ENCODE assay signal across 19 cellular contexts in genomic region chr20:19453369-19453768, GRCh38.
"Had no signal": no experiment of that assay in that cellular context is flagged by ENCODE, and none has a peak within 500 bp of the region (broad histone marks: within the 10 kb centered on the region; RNA-seq: fewer than 3 reads in every experiment).

No MANE protein-coding gene starts in this region.

- H3K4me3 Mint-ChIP-seq: activated naive CD8-positive, alpha-beta T cell treated with anti-CD3 and anti-CD28 coated beads, Interleukin-2, amount 50 U/mL, for 24 hours; activated T-cell treated with anti-CD3 and anti-CD28 coated beads, Interleukin-2, amount 50 U/mL, for 24 hours; dendritic cell treated with granulocyte-macrophage colony-stimulating factor and Interleukin-4, amounts not matched to agents 40 ng/mL and 50 ng/mL, for 4 days; stimulated activated naive CD8-positive, alpha-beta T cell treated with anti-CD3 and anti-CD28 coated beads, Interleukin-15, Interleukin-2, amounts not matched to agents 100 ng/mL and 50 ng/mL, for 24 hours had no signal

- ATAC-seq: activated naive CD8-positive, alpha-beta T cell treated with anti-CD3 and anti-CD28 coated beads, Interleukin-2, amount 50 U/mL, for 24 hours; body of pancreas had no signal

- H3K4me1 ChIP-seq: body of pancreas, left lung had no signal

- H3K4me3 ChIP-seq: body of pancreas, left lung, tibial artery had no signal

- H3K36me3 ChIP-seq: left lung, tibial artery had no signal

- H3K27me3 Mint-ChIP-seq: activated naive CD8-positive, alpha-beta T cell treated with anti-CD3 and anti-CD28 coated beads, Interleukin-2, amount 50 U/mL, for 24 hours; activated T-cell treated with anti-CD3 and anti-CD28 coated beads, Interleukin-2, amount 50 U/mL, for 24 hours; dendritic cell treated with granulocyte-macrophage colony-stimulating factor and Interleukin-4, amounts not matched to agents 40 ng/mL and 50 ng/mL, for 4 days; stimulated activated naive CD8-positive, alpha-beta T cell treated with anti-CD3 and anti-CD28 coated beads, Interleukin-15, Interleukin-2, amounts not matched to agents 100 ng/mL and 50 ng/mL, for 24 hours had no signal

- DNase-seq: activated CD8-positive, alpha-beta memory T cell treated with anti-CD3 and anti-CD28 coated beads, Interleukin-2, amount 50 U/mL, for 4 hours; activated naive CD4-positive, alpha-beta T cell treated with Interleukin-2 at 50 U/mL for 16 hours; activated naive CD8-positive, alpha-beta T cell treated with anti-CD3 and anti-CD28 coated beads, Interleukin-2, amount 50 U/mL, for 24 hours; activated T-cell treated with anti-CD3 and anti-CD28 coated beads, Interleukin-2, amount 50 U/mL, for 24 hours; anterior cingulate cortex; body of pancreas; effector CD4-positive, alpha-beta T cell; erythroblast; foreskin fibroblast; left lung; retina; stimulated activated CD4-positive, alpha-beta T cell treated with anti-CD3 and anti-CD28 coated beads, Interleukin-1b, Interleukin-23, amount 100 ng/mL, for 48 hours; substantia nigra; T-helper 1 cell; T-helper 9 cell; tibial artery had no signal

- H3K27ac Mint-ChIP-seq: activated naive CD8-positive, alpha-beta T cell treated with anti-CD3 and anti-CD28 coated beads, Interleukin-2, amount 50 U/mL, for 24 hours; activated T-cell treated with anti-CD3 and anti-CD28 coated beads, Interleukin-2, amount 50 U/mL, for 24 hours; activated T-helper 2 cell treated with anti-CD3 and anti-CD28 coated beads, Interferon-gamma antibody, Interleukin-2, Interleukin-4, amounts not matched to agents 10 μg/mL and 5 μg/mL and 100 μg/mL, durations not matched to agents 14 hours and 24 hours and 36 hours; dendritic cell treated with granulocyte-macrophage colony-stimulating factor and Interleukin-4, amounts not matched to agents 40 ng/mL and 50 ng/mL, for 4 days; stimulated activated naive CD8-positive, alpha-beta T cell treated with anti-CD3 and anti-CD28 coated beads, Interleukin-15, Interleukin-2, amounts not matched to agents 100 ng/mL and 50 ng/mL, for 24 hours had no signal

- H3K9me3 ChIP-seq: body of pancreas, left lung, tibial artery had no signal

- H3K9me3 Mint-ChIP-seq: activated naive CD8-positive, alpha-beta T cell treated with anti-CD3 and anti-CD28 coated beads, Interleukin-2, amount 50 U/mL, for 24 hours; activated T-cell treated with anti-CD3 and anti-CD28 coated beads, Interleukin-2, amount 50 U/mL, for 24 hours; activated T-helper 2 cell treated with anti-CD3 and anti-CD28 coated beads, Interferon-gamma antibody, Interleukin-2, Interleukin-4, amounts not matched to agents 10 μg/mL and 5 μg/mL and 100 μg/mL, durations not matched to agents 14 hours and 24 hours and 36 hours; dendritic cell treated with granulocyte-macrophage colony-stimulating factor and Interleukin-4, amounts not matched to agents 40 ng/mL and 50 ng/mL, for 4 days; stimulated activated naive CD8-positive, alpha-beta T cell treated with anti-CD3 and anti-CD28 coated beads, Interleukin-15, Interleukin-2, amounts not matched to agents 100 ng/mL and 50 ng/mL, for 24 hours had no signal

- H3K27me3 ChIP-seq: body of pancreas, left lung, tibial artery had no signal

- H3K27ac ChIP-seq: body of pancreas, left lung had no signal
